ENCODE assay signal across 8 cellular contexts in the genomic region with DNA sequence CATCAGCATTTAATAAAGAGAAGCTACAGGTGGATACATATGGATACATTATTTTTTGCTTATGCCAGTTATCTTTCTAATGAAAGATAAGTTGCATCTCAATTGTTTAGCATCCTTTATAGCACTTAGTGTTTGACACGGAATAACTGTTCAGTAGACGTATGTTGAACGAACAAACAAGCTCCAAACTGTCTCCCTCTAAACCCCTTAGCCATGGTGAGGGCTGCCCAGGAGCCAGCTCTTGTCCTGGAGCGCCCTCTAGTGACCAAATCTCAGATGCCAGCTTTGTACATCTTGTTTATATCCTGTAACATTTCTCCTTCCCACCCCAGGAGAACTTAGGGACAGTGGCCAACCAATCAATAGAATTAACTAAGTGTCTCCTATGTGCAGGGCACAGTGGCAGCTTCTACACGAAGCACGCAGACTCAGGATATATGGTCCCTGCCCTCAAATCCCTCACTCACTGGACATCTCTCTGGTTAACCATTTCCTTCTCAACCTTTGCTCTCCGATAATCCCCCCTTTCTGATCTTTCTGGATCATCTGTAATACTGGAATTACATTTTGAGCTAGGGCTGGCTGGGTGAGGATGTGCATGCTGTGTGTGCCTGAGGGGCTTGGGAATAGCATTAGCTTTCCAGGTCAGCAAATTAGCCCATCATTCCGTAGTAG. TPM values are rescaled to one million over a fixed set of nuclear protein-coding genes. Genes with fewer than 3 reads are reported as not detected.
DNase-seq lines count a peak whose midpoint lies in the region; ATAC-seq and TF ChIP-seq lines count a peak whose summit lies in the region.

No MANE protein-coding gene starts in this region.

- no peak overlapping the region for H3K27ac ChIP-seq in coronary artery
- no peak overlapping the region for H3K27ac ChIP-seq in lung (ENCODE audit: low read depth in 1 of 2, low read length in 1 of 2)

- peak; percentile 63 for TF ChIP-seq CTCF in coronary artery (IDR thresholded peaks at IDR 0.05)
- TF ChIP-seq CTCF in lung (IDR thresholded peaks at IDR 0.05; ENCODE audit: control extremely low read depth, extremely low read depth): peak; percentile 87

- no peaks in the 10 kb centered on the region for H3K27me3 ChIP-seq in lung (ENCODE audit: control insufficient read depth, insufficient read depth)

- H3K36me3 ChIP-seq in lung (ENCODE audit: control insufficient read depth in 2 of 2, insufficient read depth in 2 of 2, low read length in 2 of 2): no peaks in the 10 kb centered on the region

- 26 to 27% methylated on average over 8 of the region's 8 CpGs for WGBS in lung, 2 donors

- no peaks in the 10 kb centered on the region for H3K4me1 ChIP-seq in lung (ENCODE audit: control insufficient read depth in 2 of 2, insufficient read depth in 2 of 2, low read length in 2 of 2)

- H3K4me3 ChIP-seq in coronary artery: no peak overlapping the region
- no peak overlapping the region for H3K4me3 ChIP-seq in lung

- H3K9me3 ChIP-seq in lung (ENCODE audit: control insufficient read depth in 2 of 2, insufficient read depth in 1 of 2, low read length in 1 of 2): no peaks in the 10 kb centered on the region

- ATAC-seq in HG03442 (IDR thresholded peaks at IDR 0.05; ENCODE audit: unreplicated experiment) (peak; percentile 50), lung (ENCODE audit: insufficient read depth, low FRiP score) (peak; percentile 82), GM18909 (IDR thresholded peaks at IDR 0.05; ENCODE audit: poor library complexity, unreplicated experiment) (no peak)

- DNase-seq in D341Med (ENCODE audit: low spot score) (peak; percentile 84), NCI-H748 (lab: John Stamatoyannopoulos, UW; ENCODE audit: unreplicated experiment) (peak; percentile 84), coronary artery (ENCODE audit: low spot score) (no peak), lung (ENCODE audit: low spot score) (peak; percentile 79)
- peak; percentile 87 for DNase-seq in activated CD4-positive, alpha-beta T cell treated with anti-CD3 and anti-CD28 coated beads for 48 hours
- DNase-seq in stimulated activated CD8-positive, alpha-beta memory T cell treated with anti-CD3 and anti-CD28 coated beads, Interleukin-12 subunit alpha, Interleukin-12 subunit beta, amount 100 ng/mL, for 24 hours (ENCODE audit: extremely low read depth): peak; percentile 45

RNA-seq across cellular contexts. Expression of a gene that starts 22.9 kb away (rescaled TPM):
- total RNA-seq in lung: not detected
- polyA plus RNA-seq in lung: not detected

RNA-seq across cellular contexts. Expression of a gene that starts 45.1 kb away (rescaled TPM):
- total RNA-seq in lung: not detected
- polyA plus RNA-seq in lung: under 1 TPM; 0.05 to 0.22 TPM
